8 cellular contexts compared by ENCODE assay signal in genomic region chr2:60555066-60555793, GRCh38. TPM values are rescaled to one million over a fixed set of nuclear protein-coding genes. Genes with fewer than 3 reads are reported as not detected.
A peak's percentile ranks its signal among the peaks of the same experiment; 100 is the strongest.
DNase-seq lines count a peak whose midpoint lies in the region; ATAC-seq and TF ChIP-seq lines count a peak whose summit lies in the region.

No MANE protein-coding gene starts in this region.

- TF ChIP-seq CTCF in PC-3 (conservative IDR thresholded peaks at IDR 0.05; ENCODE audit: low read depth, low read length) = peak; percentile 51

- intact Hi-C loops in PC-3 (cut with micrococcal nuclease) = no loop called here
- intact Hi-C loops in posterior cingulate gyrus (cut with DNase I) = loop anchor here (10.0 kb wide), 1 partner anchor 260 kb away; no protein-coding TSS in a partner anchor

- no peak overlapping the region for H3K9ac ChIP-seq in PC-3 (ENCODE audit: low read length)

- DNase-seq in DMS53 treated with DMSO at 0.1 percent for 48 hours (lab: John Stamatoyannopoulos, UW; ENCODE audit: unreplicated experiment) (peak; percentile 67), PC-3 (peak; percentile 67), glomerular visceral epithelial cell (ENCODE audit: extremely low spot score) (peak; percentile 17), posterior cingulate gyrus (peak in 6 of 10 donors; percentile 51 to 93 (median 74)), 8988T (no peak)
- DNase-seq in activated gamma-delta T cell treated with anti-CD3 and anti-CD28 coated beads, Interleukin-2, amount 50 U/mL, for 16 hours (ENCODE audit: low read depth) = peak; percentile 39

- H3K4me1 ChIP-seq in PC-3 (ENCODE audit: insufficient read depth, low read length) = no peaks in the 10 kb centered on the region

- ATAC-seq in GM19455 (IDR thresholded peaks at IDR 0.05; ENCODE audit: unreplicated experiment) (peak; percentile 37), HG03565 (IDR thresholded peaks at IDR 0.05; ENCODE audit: unreplicated experiment) (peak; percentile 25), PC-3 (peak; percentile 29)

- no peaks in the 10 kb centered on the region for H4K20me1 ChIP-seq in PC-3 (ENCODE audit: low read length)

- no peaks in the 10 kb centered on the region for H3K36me3 ChIP-seq in PC-3 (ENCODE audit: low read depth, low read length)

- peak overlapping the region; percentile 90 for H3K4me3 ChIP-seq in PC-3 (ENCODE audit: low read length)

- H3K9me2 ChIP-seq in PC-3 (replicated peaks; ENCODE audit: low read length) = no peaks in the 10 kb centered on the region

- peaks cover 47% of the 10 kb centered on the region for H3K27me3 ChIP-seq in PC-3 (ENCODE audit: low read length)

- no TSS peak for BruUV-seq in PC-3 (replicated peaks; lab: Mats Ljungman, UMichigan)

- peaks cover 16% of the 10 kb centered on the region for H3K79me2 ChIP-seq in PC-3 (ENCODE audit: low read length)

- no peaks in the 10 kb centered on the region for H3F3A ChIP-seq in PC-3 (ENCODE audit: low read length, unreplicated experiment)

- no peaks in the 10 kb centered on the region for H3K9me3 ChIP-seq in PC-3 (ENCODE audit: low read length)

- CTCF ChIA-PET in PC-3 (lab: Charles Lee) = no interaction called here

- no peak overlapping the region for H3K27ac ChIP-seq in PC-3 (ENCODE audit: low read length)

- POLR2A ChIA-PET in PC-3 (lab: Charles Lee; ENCODE audit: unreplicated experiment) = no interaction called here

- H3K4me2 ChIP-seq in PC-3 (ENCODE audit: low read length) = peak overlapping the region; percentile 98

- peak overlapping the region; percentile 76 for H2AFZ ChIP-seq in PC-3 (ENCODE audit: low read length)

RNA-seq across cellular contexts. Expression of gene BCL11A, which starts 1.8 kb away (rescaled TPM):
- total RNA-seq in PC-3 (2014; rRNA removed) = 3.1 and 4.6 TPM in 2 replicates
